27 cellular contexts compared by ENCODE assay signal in the genomic region with DNA sequence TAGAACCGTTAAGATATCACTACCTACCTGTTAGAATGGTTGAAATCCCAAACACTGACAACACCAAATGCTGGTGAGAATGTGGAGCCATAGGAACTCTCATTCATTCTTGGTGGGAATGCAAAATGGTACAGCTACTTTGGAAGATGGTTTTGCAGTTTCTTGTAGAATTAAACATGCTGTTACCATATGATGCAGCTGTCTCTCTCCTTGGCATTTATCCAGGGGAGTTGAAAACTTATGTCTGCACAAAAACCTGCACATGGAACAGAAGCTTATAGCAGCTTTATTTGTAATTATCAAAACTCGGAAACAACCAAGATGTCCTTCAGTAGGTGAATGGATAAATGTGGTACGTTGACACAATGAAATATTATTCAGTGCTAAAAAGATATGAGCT.
"Had no signal": no experiment of that assay in that cellular context is flagged by ENCODE, and none has a peak within 500 bp of the region (broad histone marks: within the 10 kb centered on the region; RNA-seq: fewer than 3 reads in every experiment).

No MANE protein-coding gene starts in this region.

- H3K4me3 ChIP-seq: coronary artery, esophagus muscularis mucosa, gastroesophageal sphincter, heart left ventricle, left lung, neural progenitor cell, right lobe of liver, smooth muscle cell, suprapubic skin, transverse colon, vagina had no signal

- H3K27ac ChIP-seq: coronary artery, esophagus muscularis mucosa, gastroesophageal sphincter, heart left ventricle, left lung, neural progenitor cell, parathyroid adenoma, right lobe of liver, suprapubic skin, transverse colon, vagina had no signal

- H3K4me1 ChIP-seq: left lung, neural progenitor cell, parathyroid adenoma, right lobe of liver, suprapubic skin, transverse colon, vagina had no signal

- H3K9me3 ChIP-seq: esophagus muscularis mucosa, gastroesophageal sphincter, heart left ventricle, left lung, right lobe of liver, suprapubic skin, transverse colon, vagina had no signal

- ATAC-seq: gastroesophageal sphincter; heart left ventricle; left cardiac atrium; left lung; naive thymus-derived CD8-positive, alpha-beta T cell; right lobe of liver; stimulated activated naive CD8-positive, alpha-beta T cell treated with anti-CD3 and anti-CD28 coated beads, Interleukin-15, amount 100 ng/mL, for 72 hours had no signal

- H3K9ac ChIP-seq: neural progenitor cell, parathyroid adenoma had no signal

- FAIRE-seq: endothelial cell of umbilical vein, islet of Langerhans had no signal

- H3K4me2 ChIP-seq: neural progenitor cell, smooth muscle cell had no signal

- H3K36me3 ChIP-seq: esophagus muscularis mucosa, gastroesophageal sphincter, heart left ventricle, left lung, neural progenitor cell, right lobe of liver, suprapubic skin, transverse colon, vagina had no signal

- H2AFZ ChIP-seq: neural progenitor cell, parathyroid adenoma had no signal

- DNase-seq: dermis blood vessel endothelial cell; effector memory CD4-positive, alpha-beta T cell; heart left ventricle; hippocampal formation; left cardiac atrium; left lung; mesendoderm; midbrain; naive thymus-derived CD8-positive, alpha-beta T cell; right lobe of liver; stimulated activated CD4-positive, alpha-beta T cell treated with anti-CD3 and anti-CD28 coated beads, Interleukin-12 subunit alpha, Interleukin-12 subunit beta, amount 100 ng/mL, for 4 hours; stimulated activated CD4-positive, alpha-beta T cell treated with anti-CD3 and anti-CD28 coated beads, Interleukin-1b, Interleukin-23, amount 100 ng/mL, for 48 hours; stimulated activated CD4-positive, alpha-beta T cell treated with anti-CD3 and anti-CD28 coated beads, Interleukin-4, amount 100 ng/mL, for 1 hour; stimulated activated CD8-positive, alpha-beta memory T cell treated with anti-CD3 and anti-CD28 coated beads, Interleukin-4, amount 100 ng/mL, for 48 hours; stimulated activated naive CD4-positive, alpha-beta T cell; stimulated activated naive CD8-positive, alpha-beta T cell treated with anti-CD3 and anti-CD28 coated beads, Interleukin-15, amount 100 ng/mL, for 72 hours; transverse colon had no signal

- H3K27me3 ChIP-seq: esophagus muscularis mucosa, gastroesophageal sphincter, heart left ventricle, left lung, neural progenitor cell, right lobe of liver, suprapubic skin, transverse colon, vagina had no signal

- H3K79me2 ChIP-seq: parathyroid adenoma had no signal
